ENCODE assay signal across 13 cellular contexts in genomic region chr22:39149915-39150847, GRCh38. TPM values are rescaled to one million over a fixed set of nuclear protein-coding genes. Genes with fewer than 3 reads are reported as not detected.
A peak's percentile ranks its signal among the peaks of the same experiment; 100 is the strongest.
DNase-seq lines count a peak whose midpoint lies in the region; ATAC-seq and TF ChIP-seq lines count a peak whose summit lies in the region.
"Had no signal": no experiment of that assay in that cellular context is flagged by ENCODE, and none has a peak within 500 bp of the region (broad histone marks: within the 10 kb centered on the region; RNA-seq: fewer than 3 reads in every experiment).

No MANE protein-coding gene starts in this region.

- H3K9ac ChIP-seq in subcutaneous abdominal adipose tissue (ENCODE audit: low read length in 5 of 5) = peak overlapping the region in 1 of 5 donors; percentile 25

- H3K36me3 ChIP-seq in lower lobe of right lung (peaks cover 14% of the 10 kb centered on the region), subcutaneous abdominal adipose tissue (ENCODE audit: control insufficient read depth in 5 of 5, insufficient read depth in 5 of 5, low read length in 5 of 5) (peaks cover 0 to 22% (median 16%) of the 10 kb centered on the region in 5 donors)

- H3K4me1 Mint-ChIP-seq in T-helper 2 cell treated with Interferon-gamma antibody and Interleukin-4, amounts not matched to agents 5 μg/mL and 100 μg/mL, for 36 hours (ENCODE audit: low read depth) = peaks cover 22% of the 10 kb centered on the region
- peaks cover 22% of the 10 kb centered on the region for H3K4me1 Mint-ChIP-seq in activated T-helper 17 cell treated with anti-CD3 and anti-CD28 coated beads, Interleukin-2, amount 50 U/mL, for 72 hours

- H3K36me3 Mint-ChIP-seq in T-helper 2 cell treated with Interferon-gamma antibody and Interleukin-4, amounts not matched to agents 5 μg/mL and 100 μg/mL, for 36 hours (ENCODE audit: low read depth) = peaks cover 2% of the 10 kb centered on the region
- peaks cover 36% of the 10 kb centered on the region for H3K36me3 Mint-ChIP-seq in activated T-helper 17 cell treated with anti-CD3 and anti-CD28 coated beads, Interleukin-2, amount 50 U/mL, for 72 hours (ENCODE audit: low read depth)

- peaks cover 19% of the 10 kb centered on the region for H3K27me3 Mint-ChIP-seq in T-helper 2 cell treated with Interferon-gamma antibody and Interleukin-4, amounts not matched to agents 5 μg/mL and 100 μg/mL, for 36 hours (ENCODE audit: low read depth)
- H3K27me3 Mint-ChIP-seq in activated T-helper 17 cell treated with anti-CD3 and anti-CD28 coated beads, Interleukin-2, amount 50 U/mL, for 72 hours = peaks cover 7% of the 10 kb centered on the region

- H3K27ac Mint-ChIP-seq in T-helper 2 cell treated with Interferon-gamma antibody and Interleukin-4, amounts not matched to agents 5 μg/mL and 100 μg/mL, for 36 hours = no peak overlapping the region
- H3K27ac Mint-ChIP-seq in activated T-helper 17 cell treated with anti-CD3 and anti-CD28 coated beads, Interleukin-2, amount 50 U/mL, for 72 hours = peak overlapping the region; percentile 88

- H3K9me3 ChIP-seq in lower lobe of right lung (no peaks in the 10 kb centered on the region), subcutaneous abdominal adipose tissue (ENCODE audit: control insufficient read depth in 5 of 5, low read length in 5 of 5) (no peaks in the 10 kb centered on the region)
- H3K9me3 ChIP-seq: A549 had no signal

- H3K4me1 ChIP-seq in lower lobe of right lung (peaks cover 63% of the 10 kb centered on the region), subcutaneous abdominal adipose tissue (ENCODE audit: control insufficient read depth in 5 of 5, insufficient read depth in 5 of 5, low read length in 5 of 5) (peaks cover 0 to 68% (median 60%) of the 10 kb centered on the region in 5 donors)

- H3K27me3 ChIP-seq in lower lobe of right lung (ENCODE audit: low read depth) (no peaks in the 10 kb centered on the region), subcutaneous abdominal adipose tissue (ENCODE audit: control insufficient read depth in 5 of 5, insufficient read depth in 4 of 5, low read length in 5 of 5) (peaks cover 0 to 3% (median 0%) of the 10 kb centered on the region in 5 donors)

- no peak for ATAC-seq in activated T-helper 17 cell treated with anti-CD3 and anti-CD28 coated beads, Interleukin-2, amount 50 U/mL, for 72 hours (replicated peaks)
- no peak for ATAC-seq in lower lobe of right lung
- ATAC-seq in GM21723 (IDR thresholded peaks at IDR 0.05; ENCODE audit: unreplicated experiment) = no peak
- no peak for ATAC-seq in omental fat pad (ENCODE audit: low FRiP score)

- intact Hi-C loops in lower lobe of right lung (cut with DNase I) = no loop called here

- TF ChIP-seq CTCF in lower lobe of right lung (IDR thresholded peaks at IDR 0.05) (no peak), omental fat pad (IDR thresholded peaks at IDR 0.05) (no peak)

- H3K4me3 Mint-ChIP-seq in T-helper 2 cell treated with Interferon-gamma antibody and Interleukin-4, amounts not matched to agents 5 μg/mL and 100 μg/mL, for 36 hours = peak overlapping the region; percentile 21
- peak overlapping the region; percentile 92 for H3K4me3 Mint-ChIP-seq in activated T-helper 17 cell treated with anti-CD3 and anti-CD28 coated beads, Interleukin-2, amount 50 U/mL, for 72 hours

- H3K27ac ChIP-seq in lower lobe of right lung (no peak overlapping the region), subcutaneous abdominal adipose tissue (ENCODE audit: low read depth, low read length) (peak overlapping the region; percentile 58)
- H3K27ac ChIP-seq: A549 had no signal

- H3K9me3 Mint-ChIP-seq in T-helper 2 cell treated with Interferon-gamma antibody and Interleukin-4, amounts not matched to agents 5 μg/mL and 100 μg/mL, for 36 hours = no peaks in the 10 kb centered on the region
- no peaks in the 10 kb centered on the region for H3K9me3 Mint-ChIP-seq in activated T-helper 17 cell treated with anti-CD3 and anti-CD28 coated beads, Interleukin-2, amount 50 U/mL, for 72 hours

- DNase-seq in T-helper 2 cell treated with Interferon-gamma antibody and Interleukin-4, amounts not matched to agents 5 μg/mL and 100 μg/mL, for 36 hours (ENCODE audit: low spot score) = no peak
- DNase-seq in T-helper 2 cell (no peak), lower lobe of right lung (no peak), NCI-H2171 (lab: John Stamatoyannopoulos, UW) (no peak), omental fat pad (ENCODE audit: low spot score) (no peak)
- DNase-seq: SW 1271, trophoblast cell had no signal

- H3K4me3 ChIP-seq in lower lobe of right lung (peak overlapping the region; percentile 96), subcutaneous abdominal adipose tissue (ENCODE audit: low read depth in 1 of 5, low read length in 5 of 5) (peak overlapping the region in 1 of 5 donors; percentile 22)
- H3K4me3 ChIP-seq: A549 had no signal

RNA-seq across cellular contexts. Expression of gene CBX7, which starts 2.3 kb away (rescaled TPM):
- total RNA-seq in activated T-helper 17 cell treated with anti-CD3 and anti-CD28 coated beads, Interleukin-2, amount 50 U/mL, for 72 hours = 10 to 100 TPM; 21.5 to 82.9 TPM
- total RNA-seq in lower lobe of right lung = 51.1 TPM
- total RNA-seq in omental fat pad = 10 to 100 TPM; 22.6 to 74.9 (median 30.8) TPM

RNA-seq across cellular contexts. Expression of gene APOBEC3H, which starts 53.1 kb away (rescaled TPM):
- total RNA-seq in activated T-helper 17 cell treated with anti-CD3 and anti-CD28 coated beads, Interleukin-2, amount 50 U/mL, for 72 hours = 10 to 100 TPM; 20.6 to 33.0 TPM
- 1.9 TPM for total RNA-seq in lower lobe of right lung
- total RNA-seq in omental fat pad = under 1 TPM in 2 of 4 donors, not detected in 2; 0.63 to 0.95 TPM
- total RNA-seq: endothelial cell of umbilical vein, NCI-H460 had no signal
